11 cellular contexts compared by ENCODE assay signal in the genomic region with DNA sequence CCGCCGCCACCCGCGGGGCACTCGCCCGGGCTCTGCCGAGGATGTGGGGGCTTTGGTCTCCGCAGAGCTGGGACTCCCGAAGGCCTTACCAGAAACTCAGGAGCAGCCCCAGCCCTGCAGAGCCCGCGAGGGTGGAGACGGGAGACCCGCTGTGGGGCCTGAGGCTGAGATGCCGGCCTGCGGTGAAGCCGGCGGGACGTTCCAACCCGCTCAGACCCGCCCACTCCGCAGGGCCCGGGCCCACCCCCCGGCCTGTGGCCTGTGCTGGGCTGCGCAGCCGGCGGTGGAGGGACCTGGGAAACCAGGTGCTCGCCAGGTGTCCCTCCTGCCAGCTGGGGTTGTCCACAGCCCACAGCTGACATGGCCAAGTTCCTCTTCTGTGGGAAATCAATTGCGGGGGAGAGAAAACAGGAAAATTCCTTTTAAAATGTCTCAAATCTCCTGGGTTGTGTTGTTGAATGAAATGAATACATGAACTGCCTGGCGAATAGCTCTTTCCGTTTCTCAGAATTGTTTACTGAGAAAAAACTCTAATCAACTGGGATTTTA. TPM values are rescaled to one million over a fixed set of nuclear protein-coding genes. Genes with fewer than 3 reads are reported as not detected.
DNase-seq lines count a peak whose midpoint lies in the region; ATAC-seq and TF ChIP-seq lines count a peak whose summit lies in the region.
"Had no signal": no experiment of that assay in that cellular context is flagged by ENCODE, and none has a peak within 500 bp of the region (broad histone marks: within the 10 kb centered on the region; RNA-seq: fewer than 3 reads in every experiment).

No MANE protein-coding gene starts in this region.

- no peaks in the 10 kb centered on the region for H4K20me1 ChIP-seq in neural progenitor cell (ENCODE audit: low read depth)

- H3K36me3 ChIP-seq in right atrium auricular region = no peaks in the 10 kb centered on the region
- no peaks in the 10 kb centered on the region for H3K36me3 ChIP-seq in neural progenitor cell
- H3K36me3 ChIP-seq in uterus = no peaks in the 10 kb centered on the region

- no peak for TF ChIP-seq CTCF in right atrium auricular region (IDR thresholded peaks at IDR 0.05)
- no peak for TF ChIP-seq CTCF in neural progenitor cell (IDR thresholded peaks at IDR 0.05)
- TF ChIP-seq CTCF in uterus (IDR thresholded peaks at IDR 0.05) = no peak

- peaks cover 6% of the 10 kb centered on the region for H3K4me1 Mint-ChIP-seq in neural progenitor cell

- peak overlapping the region; percentile 79 to 85 for H3K27ac ChIP-seq in right atrium auricular region
- no peak overlapping the region for H3K27ac ChIP-seq in neural progenitor cell
- H3K27ac ChIP-seq in uterus = peak overlapping the region; percentile 79 to 88
- H3K27ac ChIP-seq: 22Rv1 had no signal

- DNase-seq in NCI-H146 (lab: John Stamatoyannopoulos, UW) (peak; percentile 45), NCI-H146 treated with DMSO at 0.1 percent for 48 hours (lab: John Stamatoyannopoulos, UW; ENCODE audit: unreplicated experiment) (no peak), right atrium auricular region (ENCODE audit: low spot score) (no peak), neural progenitor cell (ENCODE audit: low spot score) (peak; percentile 71), uterus (peak; percentile 37 to 61), AG08395 (ENCODE audit: low spot score) (no peak), NCI-H345 treated with DMSO at 0.1 percent for 48 hours (lab: John Stamatoyannopoulos, UW; ENCODE audit: unreplicated experiment) (no peak)
- DNase-seq: NCI-H2171 had no signal

- H3K4me3 Mint-ChIP-seq in neural progenitor cell = peak overlapping the region; percentile 59

- H2AFZ ChIP-seq in neural progenitor cell (replicated peaks) = peak overlapping the region; percentile 92

- H3K9me3 ChIP-seq in right atrium auricular region = no peaks in the 10 kb centered on the region
- no peaks in the 10 kb centered on the region for H3K9me3 ChIP-seq in neural progenitor cell (ENCODE audit: low read depth)
- H3K9me3 ChIP-seq in uterus = no peaks in the 10 kb centered on the region

- intact Hi-C loops in uterus (cut with DNase I; ENCODE audit: low total_unique reads) = no loop called here

- H3K27me3 Mint-ChIP-seq in neural progenitor cell (ENCODE audit: insufficient read depth, low read depth) = peaks cover 25% of the 10 kb centered on the region

- peak overlapping the region; percentile 85 for H3K4me2 ChIP-seq in neural progenitor cell

- peaks cover 34% of the 10 kb centered on the region for H3F3A ChIP-seq in neural progenitor cell (ENCODE audit: low read depth)

- H3K4me3 ChIP-seq in right atrium auricular region (peak overlapping the region; percentile 42 to 57), neural progenitor cell (peak overlapping the region; percentile 48), uterus (peak overlapping the region; percentile 36 to 48)

- H3K79me2 ChIP-seq in neural progenitor cell (ENCODE audit: low read depth) = no peaks in the 10 kb centered on the region

- no peaks in the 10 kb centered on the region for H3K27me3 ChIP-seq in right atrium auricular region
- H3K27me3 ChIP-seq in neural progenitor cell = peaks cover 65% of the 10 kb centered on the region
- no peaks in the 10 kb centered on the region for H3K27me3 ChIP-seq in uterus

- H3K4me1 ChIP-seq in right atrium auricular region (peaks cover 0 to 11% of the 10 kb centered on the region in 2 donors), neural progenitor cell (no peaks in the 10 kb centered on the region), uterus (peaks cover 0 to 4% of the 10 kb centered on the region in 2 donors)

- no peak overlapping the region for H3K27ac Mint-ChIP-seq in neural progenitor cell

- H3K9me3 Mint-ChIP-seq in neural progenitor cell = no peaks in the 10 kb centered on the region

- ATAC-seq in HG03378 (IDR thresholded peaks at IDR 0.05; ENCODE audit: unreplicated experiment) = no peak

- TF ChIP-seq POLR2A in uterus (IDR thresholded peaks at IDR 0.05) = no peak

- H3K9ac ChIP-seq in neural progenitor cell = no peak overlapping the region

- no peaks in the 10 kb centered on the region for H3K36me3 Mint-ChIP-seq in neural progenitor cell

RNA-seq across cellular contexts. Expression of gene IRX4, which starts 48.9 kb away (rescaled TPM):
- not detected for total RNA-seq in right atrium auricular region
- not detected in 2 replicates for total RNA-seq in neural progenitor cell (ENCODE audit: low replicate concordance)
- not detected for total RNA-seq in uterus
- total RNA-seq: T-helper 1 cell treated with Interleukin-12 subunit alpha and Interleukin-12 subunit beta and Interleukin-4 antibody, amounts not matched to agents 30 ng/mL and 1 ng/mL, for 36 hours had no signal

Comparison
In these comparisons a context has a peak if more than half of its experiments do, and no peak if none do; other contexts are left out.
1. DNase-seq: peak in NCI-H146 (single experiment), neural progenitor cell (single experiment) and uterus (2 of 2); none in NCI-H146 treated with DMSO at 0.1 percent for 48 hours (single experiment), right atrium auricular region (single experiment), AG08395 (single experiment) and NCI-H345 treated with DMSO at 0.1 percent for 48 hours (single experiment).
2. Peak in every context shown above with its lines, with median percentiles within 50 percentile points of each other: H3K4me3 ChIP-seq.